Comparison of ENCODE assay signal across 1 cellular context in genomic region chr10:19921300-19922140, GRCh38.
TF ChIP-seq lines count a peak whose summit lies in the region.

No MANE protein-coding gene starts in this region.

TF ChIP-seq in WTC11, 78 proteins besides CTCF, POLR2A, EP300 and RAD21 (continued from another document):
- TF ChIP-seq ARID4B (CRISPR knock-in tag; IDR thresholded peaks at IDR 0.05; ENCODE audit: borderline replicate concordance) (no peak), HMGXB4 (CRISPR knock-in tag; IDR thresholded peaks at IDR 0.05) (no peak), IRF2 (CRISPR knock-in tag; IDR thresholded peaks at IDR 0.05; ENCODE audit: borderline replicate concordance, low read depth) (no peak), ETV6 (CRISPR knock-in tag; IDR thresholded peaks at IDR 0.05) (no peak), TEAD4 (CRISPR knock-in tag; IDR thresholded peaks at IDR 0.05) (no peak), PRDM15 (CRISPR knock-in tag; IDR thresholded peaks at IDR 0.05) (no peak), ZBTB43 (CRISPR knock-in tag; IDR thresholded peaks at IDR 0.05) (no peak), ZNF416 (CRISPR knock-in tag; IDR thresholded peaks at IDR 0.05) (no peak), SMAD4 (CRISPR knock-in tag; IDR thresholded peaks at IDR 0.05) (no peak), ATF3 (CRISPR knock-in tag; conservative IDR thresholded peaks at IDR 0.05) (no peak), STAT6 (CRISPR knock-in tag; conservative IDR thresholded peaks at IDR 0.05; ENCODE audit: low read depth) (no peak), CBFB (CRISPR knock-in tag; IDR thresholded peaks at IDR 0.05; ENCODE audit: low read depth) (no peak), IRF1 (CRISPR knock-in tag; IDR thresholded peaks at IDR 0.05) (no peak), TEAD1 (CRISPR knock-in tag; IDR thresholded peaks at IDR 0.05) (no peak)
